ENCODE assay signal across 8 cellular contexts in the genomic region with DNA sequence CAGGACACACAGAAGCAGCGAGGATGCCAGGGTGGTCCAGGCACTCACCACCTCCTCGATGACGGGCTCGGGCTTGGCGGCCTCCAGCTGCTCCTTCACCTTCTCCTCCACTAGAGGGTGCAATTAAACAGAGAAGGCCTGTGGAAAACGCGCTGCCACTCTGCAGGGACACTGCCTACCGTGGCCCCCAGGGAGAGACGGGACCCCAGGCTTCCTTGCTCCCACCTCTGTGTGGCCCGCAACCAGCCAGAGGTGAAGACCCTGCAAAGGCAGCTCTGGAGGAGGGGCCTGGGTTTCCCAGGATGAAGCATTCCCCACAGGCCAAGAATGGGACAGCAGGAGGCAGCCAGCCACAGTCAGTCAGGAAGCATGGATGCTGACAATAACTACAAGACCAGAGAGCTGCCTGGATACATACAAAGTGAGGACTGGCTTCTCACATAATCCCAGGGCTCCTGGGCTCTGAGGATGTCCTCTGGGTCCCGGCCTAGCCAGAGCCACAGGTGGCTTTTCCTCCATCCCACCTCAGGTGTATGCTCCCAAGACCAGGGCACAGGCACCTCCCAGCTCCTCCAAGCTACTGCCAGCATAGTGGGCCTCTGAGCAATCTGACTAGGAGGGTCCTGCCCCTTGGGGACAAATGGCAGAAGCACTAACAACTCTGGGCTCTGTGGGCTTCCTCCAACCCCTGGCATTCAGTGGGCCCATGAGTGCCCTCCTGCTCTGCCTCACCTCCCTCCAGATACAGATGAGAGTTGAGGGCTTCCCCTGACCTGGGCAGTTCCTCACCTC. TPM values are rescaled to one million over a fixed set of nuclear protein-coding genes. Genes with fewer than 3 reads are reported as not detected.
DNase-seq lines count a peak whose midpoint lies in the region; ATAC-seq and TF ChIP-seq lines count a peak whose summit lies in the region.

No MANE protein-coding gene starts in this region.

- H3K27ac ChIP-seq in CD4-positive, alpha-beta T cell (ENCODE audit: low read depth, low read length) = no peak overlapping the region
- peak overlapping the region in 1 of 2 donors; percentile 38 for H3K27ac ChIP-seq in ovary

- peak overlapping the region; percentile 49 for H3K27ac Mint-ChIP-seq in CD4-positive, alpha-beta T cell
- H3K27ac Mint-ChIP-seq in IgD-negative memory B cell = peak overlapping the region; percentile 53 to 83 (median 61)

- peak; percentile 62 for TF ChIP-seq CTCF in CD4-positive, alpha-beta T cell (IDR thresholded peaks at IDR 0.05)
- peak; percentile 68 for TF ChIP-seq CTCF in foreskin fibroblast (IDR thresholded peaks at IDR 0.05; ENCODE audit: low read depth, low read length)
- peak in 2 of 3 donors; percentile 32 to 38 for TF ChIP-seq CTCF in ovary (IDR thresholded peaks at IDR 0.05)

- no peaks in the 10 kb centered on the region for H3K27me3 Mint-ChIP-seq in CD4-positive, alpha-beta T cell
- no peaks in the 10 kb centered on the region for H3K27me3 Mint-ChIP-seq in IgD-negative memory B cell
- no peaks in the 10 kb centered on the region for H3K27me3 Mint-ChIP-seq in activated T-cell treated with anti-CD3 and anti-CD28 coated beads, Interleukin-2, amount 50 U/mL, for 4 hours (ENCODE audit: low read depth)

- H3K36me3 Mint-ChIP-seq in CD4-positive, alpha-beta T cell (ENCODE audit: low read depth) = peaks cover 90% of the 10 kb centered on the region
- peaks cover 10% of the 10 kb centered on the region for H3K36me3 Mint-ChIP-seq in IgD-negative memory B cell
- H3K36me3 Mint-ChIP-seq in activated T-cell treated with anti-CD3 and anti-CD28 coated beads, Interleukin-2, amount 50 U/mL, for 4 hours (ENCODE audit: insufficient read depth) = peaks cover 32% of the 10 kb centered on the region

- 44 to 49% (median 45%) methylated on average over 11 of the region's 11 CpGs for WGBS in ovary, 3 donors

- POLR2A ChIA-PET in CD4-positive, alpha-beta T cell (lab: Charles Lee) = interaction anchor here (1.0 kb wide), 1 partner anchor 63 kb away, joined by 3 read pairs; no protein-coding TSS in a partner anchor

- H3K4me3 Mint-ChIP-seq in CD4-positive, alpha-beta T cell = no peak overlapping the region
- H3K4me3 Mint-ChIP-seq in IgD-negative memory B cell = peak overlapping the region in 2 of 4 donors; percentile 53 to 60
- no peak overlapping the region for H3K4me3 Mint-ChIP-seq in activated T-cell treated with anti-CD3 and anti-CD28 coated beads, Interleukin-2, amount 50 U/mL, for 4 hours

- H3K9me3 Mint-ChIP-seq in CD4-positive, alpha-beta T cell = no peaks in the 10 kb centered on the region
- peaks cover 0 to 6% (median 6%) of the 10 kb centered on the region in 3 donors for H3K9me3 Mint-ChIP-seq in IgD-negative memory B cell
- peaks cover 6% of the 10 kb centered on the region for H3K9me3 Mint-ChIP-seq in activated T-cell treated with anti-CD3 and anti-CD28 coated beads, Interleukin-2, amount 50 U/mL, for 4 hours

- H3K4me1 ChIP-seq in ovary (ENCODE audit: insufficient read depth) = no peaks in the 10 kb centered on the region

- H3K4me1 Mint-ChIP-seq in CD4-positive, alpha-beta T cell (ENCODE audit: low read depth) = peaks cover 39% of the 10 kb centered on the region
- H3K4me1 Mint-ChIP-seq in IgD-negative memory B cell = peaks cover 22 to 41% (median 39%) of the 10 kb centered on the region in 3 donors
- peaks cover 40% of the 10 kb centered on the region for H3K4me1 Mint-ChIP-seq in activated T-cell treated with anti-CD3 and anti-CD28 coated beads, Interleukin-2, amount 50 U/mL, for 4 hours (ENCODE audit: low read depth)

- no peaks in the 10 kb centered on the region for H3K9me3 ChIP-seq in CD4-positive, alpha-beta T cell (ENCODE audit: control insufficient read depth, low read length)
- H3K9me3 ChIP-seq in ovary = no peaks in the 10 kb centered on the region

- CTCF ChIA-PET in CD4-positive, alpha-beta T cell (lab: Charles Lee) = interaction anchor here (0.5 to 1.5 kb wide), 9 partner anchors 10 to 112 kb away, joined by 3 to 11 read pairs (median 3); partner anchors contain the start of gene NBEAL2

- peak in 8 of 10 experiments; percentile 20 to 30 (median 28) for DNase-seq in CD4-positive, alpha-beta T cell
- DNase-seq in activated T-cell treated with anti-CD3 and anti-CD28 coated beads, Interleukin-2, amount 50 U/mL, for 4 hours = peak; percentile 29
- peak in 1 of 2 donors; percentile 53 for DNase-seq in foreskin fibroblast
- peak in 1 of 5 donors; percentile 51 for DNase-seq in ovary
- no peak for DNase-seq in KG1 (lab: John Stamatoyannopoulos, UW)

- no peak for TF ChIP-seq EP300 in ovary (IDR thresholded peaks at IDR 0.05)

- H3K36me3 ChIP-seq in ovary = no peaks in the 10 kb centered on the region

- intact Hi-C loops in CD4-positive, alpha-beta T cell (cut with DNase I, micrococcal nuclease) = loop anchor here (1.0 to 5.0 kb wide), 3 partner anchors 75 to 399 kb away; no protein-coding TSS in a partner anchor
- intact Hi-C loops in ovary (cut with DNase I) = loop anchor here in 1 of 4 donors (5.0 kb wide), 1 partner anchor 74 kb away; no protein-coding TSS in a partner anchor

- ATAC-seq in CD4-positive, alpha-beta T cell (ENCODE audit: poor library complexity) = peak; percentile 62
- peak; percentile 54 to 56 for ATAC-seq in activated T-cell treated with anti-CD3 and anti-CD28 coated beads, Interleukin-2, amount 50 U/mL, for 4 hours
- ATAC-seq in HG02973 (IDR thresholded peaks at IDR 0.05; ENCODE audit: unreplicated experiment) = no peak
- no peak for ATAC-seq in GM18870 (IDR thresholded peaks at IDR 0.05; ENCODE audit: unreplicated experiment)

- H3K27me3 ChIP-seq in CD4-positive, alpha-beta T cell (ENCODE audit: control insufficient read depth, insufficient read depth, low read length) = no peaks in the 10 kb centered on the region
- no peaks in the 10 kb centered on the region for H3K27me3 ChIP-seq in ovary

- no peak for TF ChIP-seq POLR2A in ovary (IDR thresholded peaks at IDR 0.05)

- H3K4me3 ChIP-seq in foreskin fibroblast (ENCODE audit: low read depth in 1 of 2, low read length in 2 of 2) (no peak overlapping the region), ovary (no peak overlapping the region)

RNA-seq across cellular contexts. Expression of gene PTH1R, which starts 46.2 kb away (rescaled TPM):
- total RNA-seq in CD4-positive, alpha-beta T cell = not detected
- polyA plus RNA-seq in IgD-negative memory B cell (not detected), ovary (1 to 10 TPM; 3.8 to 9.4 TPM)
- not detected for total RNA-seq in activated T-cell treated with anti-CD3 and anti-CD28 coated beads, Interleukin-2, amount 50 U/mL, for 4 hours
- 10 to 100 TPM in 6 of 7 donors, 1 to 10 TPM in 1; 5.9 to 23.9 (median 13.4) TPM for total RNA-seq in ovary

RNA-seq across cellular contexts. Expression of gene CCDC12, which starts 52.8 kb away (rescaled TPM):
- 10 to 100 TPM; 57.5 to 59.5 TPM for total RNA-seq in CD4-positive, alpha-beta T cell
- polyA plus RNA-seq in IgD-negative memory B cell (151 TPM), ovary (10 to 100 TPM; 34.7 to 66.7 TPM)
- 10 to 100 TPM; 75.9 to 77.6 (median 76.5) TPM for total RNA-seq in activated T-cell treated with anti-CD3 and anti-CD28 coated beads, Interleukin-2, amount 50 U/mL, for 4 hours
- 10 to 100 TPM; 32.2 to 50.1 (median 42.3) TPM for total RNA-seq in ovary

RNA-seq across cellular contexts. Expression of gene NBEAL2, which starts 55.7 kb away (rescaled TPM):
- total RNA-seq in CD4-positive, alpha-beta T cell = 100 to 1,000 TPM; 163 to 170 TPM
- 6.7 TPM for polyA plus RNA-seq in IgD-negative memory B cell
- 10 to 100 TPM; 75.5 to 86.9 (median 80.7) TPM for total RNA-seq in activated T-cell treated with anti-CD3 and anti-CD28 coated beads, Interleukin-2, amount 50 U/mL, for 4 hours
- 10 to 100 TPM in 6 of 7 donors, 1 to 10 TPM in 1; 9.4 to 19.1 (median 14.0) TPM for total RNA-seq in ovary
- 10 to 100 TPM in 1 of 2 donors, 1 to 10 TPM in 1; 3.4 to 13.7 TPM for polyA plus RNA-seq in ovary

Comparison
In these comparisons a context has a peak if more than half of its experiments do, and no peak if none do; other contexts are left out.
1. ATAC-seq: peak in CD4-positive, alpha-beta T cell (single experiment) and activated T-cell treated with anti-CD3 and anti-CD28 coated beads, Interleukin-2, amount 50 U/mL, for 4 hours (2 of 2); none in HG02973 (single experiment) and GM18870 (single experiment).
2. RNA of gene PTH1R, which starts 46.2 kb away (total RNA-seq): 5.9 to 23.9 TPM in ovary; not detected in CD4-positive, alpha-beta T cell and not detected in activated T-cell treated with anti-CD3 and anti-CD28 coated beads, Interleukin-2, amount 50 U/mL, for 4 hours; every median in the first group is over 4 times any median in the second.
3. Peak in every context shown above with its lines, with median percentiles within 50 percentile points of each other: CTCF ChIP-seq.